ENCODE assay signal across 1 cellular context in genomic region chr9:127942152-127943010, GRCh38.
TF ChIP-seq lines count a peak whose summit lies in the region.

No MANE protein-coding gene starts in this region.

TF ChIP-seq in HepG2, 621 proteins besides CTCF, POLR2A, EP300 and RAD21 (continued from another document):
- TF ChIP-seq TFE3 (CRISPR knock-in tag; IDR thresholded peaks at IDR 0.05) = no peak
- TF ChIP-seq ZNF75D (CRISPR knock-in tag; IDR thresholded peaks at IDR 0.05; ENCODE audit: borderline replicate concordance) = no peak
- no peak for TF ChIP-seq ZNF326 (CRISPR knock-in tag; IDR thresholded peaks at IDR 0.05; ENCODE audit: borderline replicate concordance)
- no peak for TF ChIP-seq ADNP (CRISPR knock-in tag; IDR thresholded peaks at IDR 0.05)
- no peak for TF ChIP-seq CHCHD3 (CRISPR knock-in tag; IDR thresholded peaks at IDR 0.05)
- TF ChIP-seq, protein P1, sequence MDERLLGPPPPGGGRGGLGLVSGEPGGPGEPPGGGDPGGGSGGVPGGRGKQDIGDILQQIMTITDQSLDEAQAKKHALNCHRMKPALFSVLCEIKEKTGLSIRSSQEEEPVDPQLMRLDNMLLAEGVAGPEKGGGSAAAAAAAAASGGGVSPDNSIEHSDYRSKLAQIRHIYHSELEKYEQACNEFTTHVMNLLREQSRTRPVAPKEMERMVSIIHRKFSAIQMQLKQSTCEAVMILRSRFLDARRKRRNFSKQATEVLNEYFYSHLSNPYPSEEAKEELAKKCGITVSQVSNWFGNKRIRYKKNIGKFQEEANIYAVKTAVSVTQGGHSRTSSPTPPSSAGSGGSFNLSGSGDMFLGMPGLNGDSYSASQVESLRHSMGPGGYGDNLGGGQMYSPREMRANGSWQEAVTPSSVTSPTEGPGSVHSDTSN (CRISPR knock-in tag; IDR thresholded peaks at IDR 0.05) = no peak
- no peak for TF ChIP-seq MYC (CRISPR knock-in tag; IDR thresholded peaks at IDR 0.05; ENCODE audit: borderline replicate concordance)
- TF ChIP-seq CEBPB (IDR thresholded peaks at IDR 0.05; ENCODE audit: borderline replicate concordance, low read depth, low read length) = no peak
- no peak for TF ChIP-seq ZNF501 (CRISPR knock-in tag; IDR thresholded peaks at IDR 0.05)
- TF ChIP-seq KDM1A (CRISPR knock-in tag; IDR thresholded peaks at IDR 0.05) = no peak
- TF ChIP-seq BRCA1 (CRISPR knock-in tag; IDR thresholded peaks at IDR 0.05) = no peak
- no peak for TF ChIP-seq ZBTB1 (CRISPR knock-in tag; IDR thresholded peaks at IDR 0.05; ENCODE audit: borderline replicate concordance)
- no peak for TF ChIP-seq RARA (CRISPR knock-in tag; IDR thresholded peaks at IDR 0.05)
- no peak for TF ChIP-seq GTF3A (CRISPR knock-in tag; conservative IDR thresholded peaks at IDR 0.05)
- TF ChIP-seq ZNF724P (CRISPR knock-in tag; IDR thresholded peaks at IDR 0.05; ENCODE audit: borderline replicate concordance) = no peak
- no peak for TF ChIP-seq ZMYM2 (CRISPR knock-in tag; IDR thresholded peaks at IDR 0.05)
- no peak for TF ChIP-seq MXD4 (CRISPR knock-in tag; IDR thresholded peaks at IDR 0.05)
- TF ChIP-seq, protein P2, sequence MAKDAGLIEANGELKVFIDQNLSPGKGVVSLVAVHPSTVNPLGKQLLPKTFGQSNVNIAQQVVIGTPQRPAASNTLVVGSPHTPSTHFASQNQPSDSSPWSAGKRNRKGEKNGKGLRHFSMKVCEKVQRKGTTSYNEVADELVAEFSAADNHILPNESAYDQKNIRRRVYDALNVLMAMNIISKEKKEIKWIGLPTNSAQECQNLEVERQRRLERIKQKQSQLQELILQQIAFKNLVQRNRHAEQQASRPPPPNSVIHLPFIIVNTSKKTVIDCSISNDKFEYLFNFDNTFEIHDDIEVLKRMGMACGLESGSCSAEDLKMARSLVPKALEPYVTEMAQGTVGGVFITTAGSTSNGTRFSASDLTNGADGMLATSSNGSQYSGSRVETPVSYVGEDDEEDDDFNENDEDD (CRISPR knock-in tag; IDR thresholded peaks at IDR 0.05; ENCODE audit: borderline replicate concordance) = no peak
- TF ChIP-seq, protein P3, sequence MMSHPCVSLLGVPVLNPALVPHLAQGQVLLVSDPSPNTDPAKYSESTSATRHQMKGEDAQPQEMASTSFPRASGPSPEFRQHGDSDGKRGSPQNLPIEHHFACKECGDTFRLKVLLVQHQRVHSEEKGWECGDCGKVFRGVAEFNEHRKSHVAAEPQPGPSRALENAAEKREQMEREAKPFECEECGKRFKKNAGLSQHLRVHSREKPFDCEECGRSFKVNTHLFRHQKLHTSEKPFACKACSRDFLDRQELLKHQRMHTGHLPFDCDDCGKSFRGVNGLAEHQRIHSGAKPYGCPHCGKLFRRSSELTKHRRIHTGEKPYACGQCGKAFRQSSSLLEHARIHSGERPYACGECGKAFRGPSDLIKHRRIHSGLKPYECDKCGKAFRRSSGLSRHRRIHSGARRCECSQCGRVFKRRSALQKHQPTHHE (CRISPR knock-in tag; IDR thresholded peaks at IDR 0.05; ENCODE audit: borderline replicate concordance) = no peak
- TF ChIP-seq RXRA (CRISPR knock-in tag; IDR thresholded peaks at IDR 0.05) = 0 out of 2 replicates have a peak, but pooled peaks have one; percentile 25
- no peak for TF ChIP-seq JARID2 (CRISPR knock-in tag; IDR thresholded peaks at IDR 0.05; ENCODE audit: insufficient replicate concordance)
- no peak for TF ChIP-seq SP1 (IDR thresholded peaks at IDR 0.05)
- TF ChIP-seq SP1 (CRISPR knock-in tag; IDR thresholded peaks at IDR 0.05) = no peak
- TF ChIP-seq HMG20B (CRISPR knock-in tag; conservative IDR thresholded peaks at IDR 0.05) = no peak
- TF ChIP-seq, protein P4, sequence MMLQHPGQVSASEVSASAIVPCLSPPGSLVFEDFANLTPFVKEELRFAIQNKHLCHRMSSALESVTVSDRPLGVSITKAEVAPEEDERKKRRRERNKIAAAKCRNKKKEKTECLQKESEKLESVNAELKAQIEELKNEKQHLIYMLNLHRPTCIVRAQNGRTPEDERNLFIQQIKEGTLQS (CRISPR knock-in tag; IDR thresholded peaks at IDR 0.05) = no peak
- TF ChIP-seq ZSCAN20 (CRISPR knock-in tag; IDR thresholded peaks at IDR 0.05; ENCODE audit: borderline replicate concordance) = no peak
- TF ChIP-seq DRAP1 (CRISPR knock-in tag; IDR thresholded peaks at IDR 0.05) = no peak
- no peak for TF ChIP-seq ZNF362 (CRISPR knock-in tag; IDR thresholded peaks at IDR 0.05; ENCODE audit: borderline replicate concordance)
- no peak for TF ChIP-seq SNAPC5 (CRISPR knock-in tag; IDR thresholded peaks at IDR 0.05; ENCODE audit: borderline replicate concordance)
- TF ChIP-seq ZSCAN29 (CRISPR knock-in tag; conservative IDR thresholded peaks at IDR 0.05) = no peak
- TF ChIP-seq REXO4 (CRISPR knock-in tag; IDR thresholded peaks at IDR 0.05; ENCODE audit: borderline replicate concordance) = no peak
- no peak for TF ChIP-seq ATF1 (CRISPR knock-in tag; IDR thresholded peaks at IDR 0.05)
- TF ChIP-seq ZNF775 (CRISPR knock-in tag; IDR thresholded peaks at IDR 0.05; ENCODE audit: borderline replicate concordance) = no peak
- no peak for TF ChIP-seq GATAD1 (CRISPR knock-in tag; IDR thresholded peaks at IDR 0.05)
- TF ChIP-seq NFYB (CRISPR knock-in tag; IDR thresholded peaks at IDR 0.05) = no peak
- no peak for TF ChIP-seq SYNCRIP (IDR thresholded peaks at IDR 0.05; ENCODE audit: insufficient read depth, low read depth, low read length)
- TF ChIP-seq SNAI1 (CRISPR knock-in tag; IDR thresholded peaks at IDR 0.05; ENCODE audit: borderline replicate concordance) = no peak
- no peak for TF ChIP-seq CBX1 (IDR thresholded peaks at IDR 0.05; ENCODE audit: low read depth)
- no peak for TF ChIP-seq FOXJ3 (CRISPR knock-in tag; IDR thresholded peaks at IDR 0.05; ENCODE audit: borderline replicate concordance)
- TF ChIP-seq RAD51 (IDR thresholded peaks at IDR 0.05; ENCODE audit: borderline replicate concordance) = no peak
- no peak for TF ChIP-seq ZNF30 (CRISPR knock-in tag; IDR thresholded peaks at IDR 0.05)
- no peak for TF ChIP-seq ZNF614 (CRISPR knock-in tag; IDR thresholded peaks at IDR 0.05; ENCODE audit: borderline replicate concordance)
- TF ChIP-seq, protein P5, sequence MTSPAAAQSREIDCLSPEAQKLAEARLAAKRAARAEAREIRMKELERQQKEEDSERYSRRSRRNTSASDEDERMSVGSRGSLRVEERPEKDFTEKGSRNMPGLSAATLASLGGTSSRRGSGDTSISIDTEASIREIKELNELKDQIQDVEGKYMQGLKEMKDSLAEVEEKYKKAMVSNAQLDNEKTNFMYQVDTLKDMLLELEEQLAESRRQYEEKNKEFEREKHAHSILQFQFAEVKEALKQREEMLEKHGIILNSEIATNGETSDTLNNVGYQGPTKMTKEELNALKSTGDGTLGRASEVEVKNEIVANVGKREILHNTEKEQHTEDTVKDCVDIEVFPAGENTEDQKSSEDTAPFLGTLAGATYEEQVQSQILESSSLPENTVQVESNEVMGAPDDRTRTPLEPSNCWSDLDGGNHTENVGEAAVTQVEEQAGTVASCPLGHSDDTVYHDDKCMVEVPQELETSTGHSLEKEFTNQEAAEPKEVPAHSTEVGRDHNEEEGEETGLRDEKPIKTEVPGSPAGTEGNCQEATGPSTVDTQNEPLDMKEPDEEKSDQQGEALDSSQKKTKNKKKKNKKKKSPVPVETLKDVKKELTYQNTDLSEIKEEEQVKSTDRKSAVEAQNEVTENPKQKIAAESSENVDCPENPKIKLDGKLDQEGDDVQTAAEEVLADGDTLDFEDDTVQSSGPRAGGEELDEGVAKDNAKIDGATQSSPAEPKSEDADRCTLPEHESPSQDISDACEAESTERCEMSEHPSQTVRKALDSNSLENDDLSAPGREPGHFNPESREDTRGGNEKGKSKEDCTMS (CRISPR knock-in tag; conservative IDR thresholded peaks at IDR 0.05) = no peak
- TF ChIP-seq ZNF354B (CRISPR knock-in tag; IDR thresholded peaks at IDR 0.05) = no peak
- no peak for TF ChIP-seq SNAPC4 (CRISPR knock-in tag; IDR thresholded peaks at IDR 0.05)
- TF ChIP-seq PHF5A (CRISPR knock-in tag; IDR thresholded peaks at IDR 0.05; ENCODE audit: low read depth, unreplicated experiment) = no peak
- TF ChIP-seq GMEB2 (CRISPR knock-in tag; IDR thresholded peaks at IDR 0.05; ENCODE audit: low read depth) = no peak
- TF ChIP-seq KAT8 (CRISPR knock-in tag; IDR thresholded peaks at IDR 0.05) = no peak
- no peak for TF ChIP-seq SALL1 (CRISPR knock-in tag; IDR thresholded peaks at IDR 0.05)
TF ChIP-seq in HepG2: peak in this region for 42.
